21 cellular contexts compared by ENCODE assay signal in the genomic region with DNA sequence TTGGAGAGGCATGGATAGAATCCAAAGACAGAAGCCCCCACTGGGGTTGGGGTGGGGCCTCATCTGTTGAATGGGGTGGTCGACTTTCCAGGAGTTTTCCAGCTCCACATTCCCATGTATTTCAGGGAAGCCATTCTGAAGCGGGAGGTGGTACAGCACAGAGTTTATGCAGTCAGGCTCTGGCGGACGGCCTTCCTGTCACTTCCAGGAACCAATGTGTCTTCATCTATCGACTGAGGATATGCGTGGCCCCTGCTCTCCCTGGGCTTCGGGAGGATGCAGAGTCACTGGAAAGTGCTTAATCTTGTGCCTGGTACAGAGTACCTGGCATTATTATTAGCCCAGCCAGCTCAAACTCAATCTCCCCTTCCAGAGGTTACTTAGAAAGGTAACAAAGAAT. TPM values are rescaled to one million over a fixed set of nuclear protein-coding genes. Genes with fewer than 3 reads are reported as not detected.
A peak's percentile ranks its signal among the peaks of the same experiment; 100 is the strongest.
DNase-seq lines count a peak whose midpoint lies in the region; ATAC-seq and TF ChIP-seq lines count a peak whose summit lies in the region.
"Had no signal": no experiment of that assay in that cellular context is flagged by ENCODE, and none has a peak within 500 bp of the region (broad histone marks: within the 10 kb centered on the region; RNA-seq: fewer than 3 reads in every experiment).

No MANE protein-coding gene starts in this region.

- peak overlapping the region; percentile 52 for H3K4me2 ChIP-seq in smooth muscle cell
- H3K4me2 ChIP-seq: SK-N-SH had no signal

- H3K9me3 Mint-ChIP-seq in Caco-2 (ENCODE audit: unreplicated experiment): no peaks in the 10 kb centered on the region
- H3K9me3 Mint-ChIP-seq: immature natural killer cell had no signal

- CTCF ChIA-PET in Caco-2 (lab: Charles Lee): no interaction called here

- POLR2A ChIA-PET in Caco-2 (lab: Charles Lee): no interaction called here

- BruUV-seq in Caco-2 (replicated peaks; lab: Mats Ljungman, UMichigan): no TSS peak

- H3K27me3 ChIP-seq in ascending aorta (no peaks in the 10 kb centered on the region), heart right ventricle (no peaks in the 10 kb centered on the region), muscle layer of colon (ENCODE audit: control insufficient read depth in 1 of 2, insufficient read depth in 2 of 2, low read length in 2 of 2) (no peaks in the 10 kb centered on the region), smooth muscle cell (ENCODE audit: low read depth) (no peaks in the 10 kb centered on the region), Caco-2 (replicated peaks; ENCODE audit: control insufficient read depth, insufficient read depth, low read length) (no peaks in the 10 kb centered on the region)
- H3K27me3 ChIP-seq: suprapubic skin had no signal

- H4K20me1 ChIP-seq in smooth muscle cell (ENCODE audit: low read depth): peaks cover 100% of the 10 kb centered on the region

- no peak overlapping the region for H3K4me3 Mint-ChIP-seq in Caco-2 (ENCODE audit: unreplicated experiment)
- H3K4me3 Mint-ChIP-seq: activated CD8-positive, alpha-beta T cell treated with anti-CD3 and anti-CD28 coated beads, Interleukin-2, amount 10 ng/mL, durations not matched to agents 7 days and 5 days; activated naive CD4-positive, alpha-beta T cell treated with anti-CD3 and anti-CD28 coated beads for 36 hours; effector memory CD8-positive, alpha-beta T cell; immature natural killer cell had no signal

- H3F3A ChIP-seq in smooth muscle cell (ENCODE audit: low read depth): peaks cover 6% of the 10 kb centered on the region

- H3K9ac ChIP-seq in muscle layer of colon (ENCODE audit: low read length) (no peak overlapping the region), smooth muscle cell (ENCODE audit: low read depth) (no peak overlapping the region)
- H3K9ac ChIP-seq: SK-N-SH had no signal

- H3K4me3 ChIP-seq in ascending aorta: peak overlapping the region; percentile 36 to 46
- H3K4me3 ChIP-seq in heart right ventricle: peak overlapping the region in 6 of 10 donors; percentile 12 to 46 (median 38)
- peak overlapping the region; percentile 30 to 69 for H3K4me3 ChIP-seq in muscle layer of colon (ENCODE audit: low read depth in 1 of 2, low read length in 2 of 2)
- no peak overlapping the region for H3K4me3 ChIP-seq in smooth muscle cell
- no peak overlapping the region for H3K4me3 ChIP-seq in Caco-2 (ENCODE audit: low read depth, low read length)
- H3K4me3 ChIP-seq: prostate gland, suprapubic skin had no signal

- H3K9me3 ChIP-seq in ascending aorta (no peaks in the 10 kb centered on the region), heart right ventricle (no peaks in the 10 kb centered on the region), muscle layer of colon (ENCODE audit: low read length) (no peaks in the 10 kb centered on the region), smooth muscle cell (replicated peaks; ENCODE audit: low read depth) (no peaks in the 10 kb centered on the region), Caco-2 (no peaks in the 10 kb centered on the region)
- H3K9me3 ChIP-seq: prostate gland, SK-N-SH, suprapubic skin had no signal

- WGBS in heart right ventricle, 2 donors: 37 to 48% methylated on average over 7 of the region's 7 CpGs
- 90% methylated on average over 7 of the region's 7 CpGs for WGBS in smooth muscle cell (ENCODE audit: low lambda C conversion rate)

- H3K4me1 ChIP-seq in ascending aorta (peaks cover 4 to 14% of the 10 kb centered on the region in 2 donors), heart right ventricle (peaks cover 4 to 79% (median 30%) of the 10 kb centered on the region in 9 donors), muscle layer of colon (ENCODE audit: insufficient read depth, low read length) (peaks cover 19% of the 10 kb centered on the region), smooth muscle cell (ENCODE audit: low read depth) (peaks cover 3% of the 10 kb centered on the region), Caco-2 (peaks cover 14% of the 10 kb centered on the region; the same call in 1 of the 2 replicates)
- H3K4me1 ChIP-seq: prostate gland had no signal

- H3K36me3 Mint-ChIP-seq in Caco-2 (ENCODE audit: insufficient read depth, unreplicated experiment): peaks cover 45% of the 10 kb centered on the region
- H3K36me3 Mint-ChIP-seq: immature natural killer cell had no signal

- H2AFZ ChIP-seq in smooth muscle cell (ENCODE audit: low read depth): no peak overlapping the region

- ATAC-seq in heart right ventricle: peak in 4 of 8 donors; percentile 19 to 43 (median 31)
- no peak for ATAC-seq in HG02970 (IDR thresholded peaks at IDR 0.05; ENCODE audit: low FRiP score, unreplicated experiment)
- ATAC-seq: activated CD8-positive, alpha-beta T cell treated with anti-CD3 and anti-CD28 coated beads, Interleukin-2, amount 10 ng/mL, durations not matched to agents 7 days and 5 days; effector memory CD8-positive, alpha-beta T cell had no signal

- H3K36me3 ChIP-seq in ascending aorta (peaks cover 0 to 13% of the 10 kb centered on the region in 2 donors), heart right ventricle (peaks cover 0 to 19% (median 4%) of the 10 kb centered on the region in 9 donors), muscle layer of colon (ENCODE audit: insufficient read depth, low read length) (no peaks in the 10 kb centered on the region), smooth muscle cell (ENCODE audit: low read depth) (no peaks in the 10 kb centered on the region), Caco-2 (ENCODE audit: control insufficient read depth, insufficient read depth, low read length) (peaks cover 1% of the 10 kb centered on the region)
- H3K36me3 ChIP-seq: prostate gland had no signal

- DNase-seq in ascending aorta (ENCODE audit: low spot score in 2 of 2): no peak
- no peak for DNase-seq in heart right ventricle
- no peak for DNase-seq in smooth muscle cell (lab: John Stamatoyannopoulos, UW; ENCODE audit: unreplicated experiment)
- DNase-seq in NCI-H524 (lab: John Stamatoyannopoulos, UW): no peak
- DNase-seq in ecto neural progenitor cell (ENCODE audit: low spot score): no peak
- no peak for DNase-seq in Caco-2
- DNase-seq: activated CD4-positive, CD25-positive, alpha-beta regulatory T cell; activated CD8-positive, alpha-beta T cell treated with anti-CD3 and anti-CD28 coated beads, Interleukin-2, amount 10 ng/mL, durations not matched to agents 7 days and 5 days; activated naive CD4-positive, alpha-beta T cell treated with anti-CD3 and anti-CD28 coated beads for 36 hours; activated T-cell treated with anti-CD3 and anti-CD28 coated beads, Interleukin-2, amount 50 U/mL, for 1 hour; effector memory CD8-positive, alpha-beta T cell; immature natural killer cell; NCI-H1092; NK-92 treated with Interleukin-12 subunit alpha and Interleukin-12 subunit beta, amount 100 ng/mL, for 24 hours; SK-N-SH; stimulated activated CD4-positive, alpha-beta T cell treated with anti-CD3 and anti-CD28 coated beads, Interleukin-15, amount 100 ng/mL, for 24 hours; T-helper 9 cell had no signal

- intact Hi-C loops in ascending aorta (cut with DNase I) (no loop called here), heart right ventricle (cut with DNase I) (loop anchor here in 1 of 10 donors (5.0 kb wide), 1 partner anchor 41 kb away; no protein-coding TSS in a partner anchor), Caco-2 (cut with micrococcal nuclease; ENCODE audit: unreplicated experiment) (no loop called here)

- peak overlapping the region in 1 of 2 donors; percentile 51 for H3K27ac ChIP-seq in ascending aorta
- peak overlapping the region in 6 of 10 donors; percentile 7 to 49 (median 34) for H3K27ac ChIP-seq in heart right ventricle
- H3K27ac ChIP-seq in muscle layer of colon (ENCODE audit: low read depth, low read length): no peak overlapping the region
- H3K27ac ChIP-seq in smooth muscle cell (ENCODE audit: low read depth): no peak overlapping the region
- H3K27ac ChIP-seq: prostate gland, suprapubic skin had no signal

- H3K4me1 Mint-ChIP-seq in Caco-2 (ENCODE audit: low read depth, unreplicated experiment): peaks cover 5% of the 10 kb centered on the region
- H3K4me1 Mint-ChIP-seq: immature natural killer cell had no signal

- H3K27ac Mint-ChIP-seq in Caco-2 (ENCODE audit: unreplicated experiment): no peak overlapping the region
- H3K27ac Mint-ChIP-seq: activated CD8-positive, alpha-beta T cell treated with anti-CD3 and anti-CD28 coated beads, Interleukin-2, amount 10 ng/mL, durations not matched to agents 7 days and 5 days; activated naive CD4-positive, alpha-beta T cell treated with anti-CD3 and anti-CD28 coated beads for 36 hours; effector memory CD8-positive, alpha-beta T cell; immature natural killer cell had no signal

- H3K79me2 ChIP-seq in smooth muscle cell (ENCODE audit: low read depth): peaks cover 53% of the 10 kb centered on the region

- no peaks in the 10 kb centered on the region for H3K27me3 Mint-ChIP-seq in Caco-2 (ENCODE audit: insufficient read depth, unreplicated experiment)
- H3K27me3 Mint-ChIP-seq: effector memory CD8-positive, alpha-beta T cell had no signal

- no peak for TF ChIP-seq CTCF in ascending aorta (IDR thresholded peaks at IDR 0.05)
- no peak for TF ChIP-seq CTCF in heart right ventricle (IDR thresholded peaks at IDR 0.05)
- TF ChIP-seq CTCF in smooth muscle cell (IDR thresholded peaks at IDR 0.05; ENCODE audit: borderline replicate concordance, insufficient read depth, poor library complexity, severe bottlenecking): no peak
- no peak for TF ChIP-seq CTCF in Caco-2 (IDR thresholded peaks at IDR 0.05; ENCODE audit: insufficient read depth in 1 of 2, low read depth in 1 of 2, low read length in 1 of 2, severe bottlenecking in 1 of 2, unreplicated experiment in 1 of 2)

RNA-seq across cellular contexts. Expression of a gene that starts 26.3 kb away (rescaled TPM):
- total RNA-seq in ascending aorta (25.8 TPM), heart right ventricle (10 to 100 TPM; 18.0 to 26.7 (median 21.0) TPM), smooth muscle cell (37.1 and 51.6 TPM in 2 replicates), Caco-2 (2022) (82.2 and 83.5 TPM in 2 replicates)
- polyA plus RNA-seq in heart right ventricle (1 to 10 TPM; 7.8 to 9.1 TPM), smooth muscle cell (18.3 and 18.4 TPM in 2 replicates)
- total RNA-seq: activated CD8-positive, alpha-beta T cell treated with anti-CD3 and anti-CD28 coated beads, Interleukin-2, amount 10 ng/mL, durations not matched to agents 7 days and 5 days had no signal

Comparison
In these comparisons a context has a peak if more than half of its experiments do, and no peak if none do; other contexts are left out.
1. H3K27ac ChIP-seq: peak in heart right ventricle (6 of 10); none in muscle layer of colon (single experiment) and smooth muscle cell (single experiment).
2. H3K4me3 ChIP-seq: peak in ascending aorta (2 of 2), heart right ventricle (6 of 10) and muscle layer of colon (2 of 2); none in smooth muscle cell (single experiment) and Caco-2 (single experiment).